4 cellular contexts compared by ENCODE assay signal in genomic region chr4:119057417-119057816, GRCh38.
"Had no signal": no experiment of that assay in that cellular context is flagged by ENCODE, and none has a peak within 500 bp of the region (broad histone marks: within the 10 kb centered on the region; RNA-seq: fewer than 3 reads in every experiment).

No MANE protein-coding gene starts in this region.

- H3K36me3 Mint-ChIP-seq: IgD-negative memory B cell had no signal

- H3K27ac ChIP-seq: HL-60 had no signal

- H3K27ac Mint-ChIP-seq: IgD-negative memory B cell had no signal

- H3K27me3 Mint-ChIP-seq: IgD-negative memory B cell had no signal

- H3K4me3 ChIP-seq: K562 had no signal

- H3K4me3 Mint-ChIP-seq: IgD-negative memory B cell had no signal

- H3K4me1 Mint-ChIP-seq: IgD-negative memory B cell had no signal

- DNase-seq: IMR-90 had no signal

- H3K9me3 Mint-ChIP-seq: IgD-negative memory B cell had no signal
